ENCODE assay signal across 1 cellular context in genomic region chr11:57530215-57530595, GRCh38.
TF ChIP-seq lines count a peak whose summit lies in the region.

No MANE protein-coding gene starts in this region.

TF ChIP-seq in endothelial cell of umbilical vein, 7 proteins besides CTCF, POLR2A, EP300 and RAD21 (continued from another document):
- TF ChIP-seq EZH2 (IDR thresholded peaks at IDR 0.05; ENCODE audit: borderline replicate concordance, low read depth, low read length, severe bottlenecking) (no peak), POLR2AphosphoS5 (IDR thresholded peaks at IDR 0.05; ENCODE audit: insufficient read depth, low read depth, low read length) (no peak), MYC (IDR thresholded peaks at IDR 0.05; ENCODE audit: low read depth, low read length) (no peak)
TF ChIP-seq in endothelial cell of umbilical vein: peak in this region for 0.
